19 cellular contexts compared by ENCODE assay signal in the genomic region with DNA sequence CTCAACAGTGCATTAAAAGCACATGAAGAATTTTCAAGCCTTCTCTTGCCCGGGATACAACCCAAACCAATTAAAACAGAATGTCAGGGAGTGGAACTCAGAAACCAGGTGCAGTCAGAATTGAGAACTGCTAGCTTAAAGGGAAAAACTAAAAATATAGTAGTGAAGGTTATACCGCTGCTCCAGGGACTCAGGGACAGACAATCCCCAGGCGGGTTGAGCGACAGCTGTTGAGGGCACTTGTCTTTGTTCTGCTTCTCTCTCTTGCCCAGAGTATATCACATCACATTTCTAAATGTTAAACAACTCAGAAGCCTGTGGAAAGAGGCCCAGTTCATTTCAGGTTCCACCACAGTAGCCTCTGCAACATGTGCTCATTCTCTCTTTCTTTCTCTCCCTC.
DNase-seq lines count a peak whose midpoint lies in the region; FAIRE-seq lines count a peak whose summit lies in the region.
"Had no signal": no experiment of that assay in that cellular context is flagged by ENCODE, and none has a peak within 500 bp of the region (broad histone marks: within the 10 kb centered on the region; RNA-seq: fewer than 3 reads in every experiment).

No MANE protein-coding gene starts in this region.

- DNase-seq in LHCN-M2 (ENCODE audit: low read depth) (peak; percentile 2), NCI-H187 treated with DMSO at 0.1 percent for 48 hours (lab: John Stamatoyannopoulos, UW) (peak; percentile 88), NCI-H2171 treated with DMSO at 0.1 percent for 48 hours (lab: John Stamatoyannopoulos, UW) (peak; percentile 93), myocyte (ENCODE audit: low read depth) (peak; percentile 72), HTR-8/SVneo (ENCODE audit: insufficient read length, low spot score) (no peak), DMS153 (lab: John Stamatoyannopoulos, UW) (no peak)
- DNase-seq in stimulated activated naive CD4-positive, alpha-beta T cell (lab: John Stamatoyannopoulos, UW), result no peak
- DNase-seq: CD4-positive, alpha-beta T cell; COR-L47; DMS 273 treated with DMSO at 0.1 percent for 48 hours; EL; GF-D8; MM.1S; NCI-H1048; NCI-H146; Peyer's patch; T-helper 1 cell had no signal

- no peak for FAIRE-seq in HTR-8/SVneo (lab: Jason Lieb, UNC)
- FAIRE-seq: HepG2, K562 had no signal

Comparison
In these comparisons a context has a peak if more than half of its experiments do, and no peak if none do; other contexts are left out.
1. DNase-seq: peak in LHCN-M2 (single experiment), NCI-H187 treated with DMSO at 0.1 percent for 48 hours (single experiment), NCI-H2171 treated with DMSO at 0.1 percent for 48 hours (single experiment) and myocyte (single experiment); none in HTR-8/SVneo (single experiment), DMS153 (single experiment) and stimulated activated naive CD4-positive, alpha-beta T cell (0 of 6).